Comparison of ENCODE assay signal across 32 cellular contexts in genomic region chr20:24411452-24412216, GRCh38. TPM values are rescaled to one million over a fixed set of nuclear protein-coding genes. Genes with fewer than 3 reads are reported as not detected.
"Had no signal": no experiment of that assay in that cellular context is flagged by ENCODE, and none has a peak within 500 bp of the region (broad histone marks: within the 10 kb centered on the region; RNA-seq: fewer than 3 reads in every experiment).

No MANE protein-coding gene starts in this region.

- H3K4me3 Mint-ChIP-seq: activated CD4-positive, alpha-beta T cell treated with anti-CD3 and anti-CD28 coated beads, Interleukin-2, amount 10 ng/mL, durations not matched to agents 24 days and 14 days; activated CD8-positive, alpha-beta T cell treated with anti-CD3 and anti-CD28 coated beads for 36 hours; activated naive CD4-positive, alpha-beta T cell treated with anti-CD3 and anti-CD28 coated beads, Interleukin-2, amount 10 ng/mL, durations not matched to agents 7 days and 5 days; activated naive CD8-positive, alpha-beta T cell; activated naive CD8-positive, alpha-beta T cell treated with anti-CD3 and anti-CD28 coated beads, Interleukin-2, amount 50 U/mL, for 24 hours; activated T-cell treated with anti-CD3 and anti-CD28 coated beads, Interleukin-2, amount 50 U/mL, for 4 hours; activated T-helper 1 cell treated with anti-CD3 and anti-CD28 coated beads, Interleukin-12 subunit alpha, Interleukin-12 subunit beta, Interleukin-2, Interleukin-4 antibody, amounts not matched to agents 30 ng/mL and 10 ng/mL and 1 ng/mL, durations not matched to agents 14 hours and 24 hours and 36 hours; central memory CD8-positive, alpha-beta T cell; T-helper 1 cell treated with Interleukin-12 subunit alpha and Interleukin-12 subunit beta and Interleukin-4 antibody, amounts not matched to agents 30 μg/mL and 1 μg/mL, for 36 hours; T-helper 2 cell treated with Interferon-gamma antibody and Interleukin-4, amounts not matched to agents 5 μg/mL and 100 μg/mL, for 36 hours had no signal

- H3K27ac Mint-ChIP-seq: activated CD4-positive, alpha-beta T cell treated with anti-CD3 and anti-CD28 coated beads, Interleukin-2, amount 10 ng/mL, durations not matched to agents 24 days and 14 days; activated CD8-positive, alpha-beta T cell treated with anti-CD3 and anti-CD28 coated beads for 36 hours; activated naive CD4-positive, alpha-beta T cell treated with anti-CD3 and anti-CD28 coated beads, Interleukin-2, amount 10 ng/mL, durations not matched to agents 7 days and 5 days; activated naive CD8-positive, alpha-beta T cell; activated naive CD8-positive, alpha-beta T cell treated with anti-CD3 and anti-CD28 coated beads, Interleukin-2, amount 50 U/mL, for 24 hours; activated T-helper 1 cell treated with anti-CD3 and anti-CD28 coated beads, Interleukin-12 subunit alpha, Interleukin-12 subunit beta, Interleukin-2, Interleukin-4 antibody, amounts not matched to agents 30 ng/mL and 10 ng/mL and 1 ng/mL, durations not matched to agents 14 hours and 24 hours and 36 hours; T-helper 1 cell treated with Interleukin-12 subunit alpha and Interleukin-12 subunit beta and Interleukin-4 antibody, amounts not matched to agents 30 μg/mL and 1 μg/mL, for 36 hours; T-helper 2 cell treated with Interferon-gamma antibody and Interleukin-4, amounts not matched to agents 5 μg/mL and 100 μg/mL, for 36 hours had no signal

- H3K4me3 ChIP-seq: cardiac muscle cell, MG63, Peyer's patch, SJSA1 had no signal

- H3K27me3 ChIP-seq: MG63, Peyer's patch, SJSA1 had no signal

- H3K4me2 ChIP-seq: SK-N-SH had no signal

- H3K4me1 ChIP-seq: Peyer's patch, SJSA1 had no signal

- H3K9ac ChIP-seq: SK-N-SH had no signal

- H3K27ac ChIP-seq: cardiac muscle cell, Peyer's patch, SJSA1 had no signal

- DNase-seq: activated CD4-positive, alpha-beta T cell treated with anti-CD3 and anti-CD28 coated beads, Interleukin-2, amount 10 ng/mL, durations not matched to agents 24 days and 14 days; activated CD4-positive, alpha-beta T cell treated with anti-CD3 and anti-CD28 coated beads, Interleukin-2, amount 50 U/mL, for 4 hours; activated CD8-positive, alpha-beta T cell treated with anti-CD3 and anti-CD28 coated beads for 36 hours; activated effector memory CD4-positive, alpha-beta T cell treated with Interleukin-2 at 50 U/mL for 16 hours; activated naive CD4-positive, alpha-beta T cell treated with anti-CD3 and anti-CD28 coated beads, Interleukin-2, amount 10 ng/mL, durations not matched to agents 7 days and 5 days; activated naive CD8-positive, alpha-beta T cell treated with anti-CD3 and anti-CD28 coated beads, Interleukin-2, amount 50 U/mL, for 24 hours; activated T-cell treated with anti-CD3 and anti-CD28 coated beads for 4 hours; activated T-cell treated with anti-CD3 and anti-CD28 coated beads, Interleukin-2, amount 50 U/mL, for 4 hours; Kasumi-1; MG63; NCI-H1048; NCI-H1105 treated with DMSO at 0.1 percent for 48 hours; NCI-H1436; NCI-H1930; NCI-H2081 treated with DMSO at 0.1 percent for 48 hours; NCI-H226; NCI-H510A; NCI-H526; NCI-H748 treated with DMSO at 0.1 percent for 48 hours; NK-92 treated with Interleukin-12 subunit alpha and Interleukin-12 subunit beta, amount 100 ng/mL, for 24 hours; PC-3; Peyer's patch; RPMI8226; SHP77 treated with DMSO at 0.1 percent for 48 hours; SK-N-SH had no signal

- H3K9me3 ChIP-seq: MG63, SK-N-SH had no signal

- H3K27me3 Mint-ChIP-seq: activated CD8-positive, alpha-beta T cell treated with anti-CD3 and anti-CD28 coated beads for 36 hours; activated naive CD8-positive, alpha-beta T cell had no signal

- H3K4me1 Mint-ChIP-seq: central memory CD8-positive, alpha-beta T cell had no signal

- H3K36me3 ChIP-seq: cardiac muscle cell, MG63, Peyer's patch, SJSA1 had no signal

RNA-seq across cellular contexts. Expression of gene SYNDIG1, which starts 57.8 kb away (rescaled TPM):
- total RNA-seq: activated CD4-positive, alpha-beta T cell treated with anti-CD3 and anti-CD28 coated beads, Interleukin-2, amount 10 ng/mL, durations not matched to agents 24 days and 14 days; activated CD8-positive, alpha-beta T cell treated with anti-CD3 and anti-CD28 coated beads for 36 hours; activated T-cell treated with anti-CD3 and anti-CD28 coated beads, Interleukin-2, amount 50 U/mL, for 4 hours; activated T-helper 1 cell treated with anti-CD3 and anti-CD28 coated beads, Interleukin-12 subunit alpha, Interleukin-12 subunit beta, Interleukin-2, Interleukin-4 antibody, amounts not matched to agents 30 ng/mL and 10 ng/mL and 1 ng/mL, durations not matched to agents 14 hours and 24 hours and 36 hours; PC-3; SJSA1 had no signal
- polyA plus RNA-seq: SK-N-SH had no signal
